ENCODE assay signal across 1 cellular context in the genomic region with DNA sequence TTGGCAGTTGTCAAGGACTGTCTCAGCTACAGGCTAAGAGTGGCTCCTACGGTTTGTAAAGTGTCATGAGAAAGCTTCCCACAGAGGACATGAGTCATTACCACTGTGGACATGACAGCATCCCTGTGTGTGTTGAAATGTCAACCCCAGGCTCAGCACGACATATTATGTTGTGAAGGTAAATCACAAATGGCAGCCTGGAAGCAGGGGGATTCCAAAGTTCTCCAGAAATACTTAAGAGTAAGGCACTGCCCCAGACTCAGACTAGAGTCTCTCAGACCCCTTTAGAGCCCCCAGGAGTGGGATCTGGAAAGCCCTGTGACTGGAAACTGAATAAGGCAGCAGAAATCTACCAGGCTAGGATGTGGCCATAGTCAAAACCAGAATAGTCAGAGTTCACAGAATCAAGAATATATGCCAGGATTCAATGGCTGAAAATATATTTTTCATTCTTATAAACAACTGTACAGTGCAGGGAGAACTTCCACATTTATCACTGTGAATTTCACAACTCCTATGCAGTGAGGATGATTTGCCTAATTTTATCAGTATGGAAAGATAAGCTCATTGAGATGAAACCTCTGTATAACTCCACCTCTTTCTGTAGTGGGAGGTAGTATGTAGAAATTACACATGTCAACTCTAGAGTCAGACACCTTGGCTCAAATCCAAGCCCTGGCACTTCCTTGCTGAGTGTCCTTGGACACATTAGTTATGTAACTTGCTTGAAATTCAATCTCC.
TF ChIP-seq lines count a peak whose summit lies in the region.

No MANE protein-coding gene starts in this region.

TF ChIP-seq in HepG2, 621 proteins besides CTCF, POLR2A, EP300 and RAD21 (continued from another document):
- TF ChIP-seq BRF2 (CRISPR knock-in tag; IDR thresholded peaks at IDR 0.05), result no peak
- TF ChIP-seq, protein P1, sequence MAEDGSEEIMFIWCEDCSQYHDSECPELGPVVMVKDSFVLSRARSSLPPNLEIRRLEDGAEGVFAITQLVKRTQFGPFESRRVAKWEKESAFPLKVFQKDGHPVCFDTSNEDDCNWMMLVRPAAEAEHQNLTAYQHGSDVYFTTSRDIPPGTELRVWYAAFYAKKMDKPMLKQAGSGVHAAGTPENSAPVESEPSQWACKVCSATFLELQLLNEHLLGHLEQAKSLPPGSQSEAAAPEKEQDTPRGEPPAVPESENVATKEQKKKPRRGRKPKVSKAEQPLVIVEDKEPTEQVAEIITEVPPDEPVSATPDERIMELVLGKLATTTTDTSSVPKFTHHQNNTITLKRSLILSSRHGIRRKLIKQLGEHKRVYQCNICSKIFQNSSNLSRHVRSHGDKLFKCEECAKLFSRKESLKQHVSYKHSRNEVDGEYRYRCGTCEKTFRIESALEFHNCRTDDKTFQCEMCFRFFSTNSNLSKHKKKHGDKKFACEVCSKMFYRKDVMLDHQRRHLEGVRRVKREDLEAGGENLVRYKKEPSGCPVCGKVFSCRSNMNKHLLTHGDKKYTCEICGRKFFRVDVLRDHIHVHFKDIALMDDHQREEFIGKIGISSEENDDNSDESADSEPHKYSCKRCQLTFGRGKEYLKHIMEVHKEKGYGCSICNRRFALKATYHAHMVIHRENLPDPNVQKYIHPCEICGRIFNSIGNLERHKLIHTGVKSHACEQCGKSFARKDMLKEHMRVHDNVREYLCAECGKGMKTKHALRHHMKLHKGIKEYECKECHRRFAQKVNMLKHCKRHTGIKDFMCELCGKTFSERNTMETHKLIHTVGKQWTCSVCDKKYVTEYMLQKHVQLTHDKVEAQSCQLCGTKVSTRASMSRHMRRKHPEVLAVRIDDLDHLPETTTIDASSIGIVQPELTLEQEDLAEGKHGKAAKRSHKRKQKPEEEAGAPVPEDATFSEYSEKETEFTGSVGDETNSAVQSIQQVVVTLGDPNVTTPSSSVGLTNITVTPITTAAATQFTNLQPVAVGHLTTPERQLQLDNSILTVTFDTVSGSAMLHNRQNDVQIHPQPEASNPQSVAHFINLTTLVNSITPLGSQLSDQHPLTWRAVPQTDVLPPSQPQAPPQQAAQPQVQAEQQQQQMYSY (CRISPR knock-in tag; IDR thresholded peaks at IDR 0.05), result no peak
- no peak for TF ChIP-seq ZUFSP (CRISPR knock-in tag; IDR thresholded peaks at IDR 0.05; ENCODE audit: borderline replicate concordance)
- no peak for TF ChIP-seq SP4 (CRISPR knock-in tag; IDR thresholded peaks at IDR 0.05)
- TF ChIP-seq BRD4 (CRISPR knock-in tag; IDR thresholded peaks at IDR 0.05), result no peak
- no peak for TF ChIP-seq ZNF326 (CRISPR knock-in tag; IDR thresholded peaks at IDR 0.05; ENCODE audit: borderline replicate concordance)
- no peak for TF ChIP-seq ZNF841 (CRISPR knock-in tag; IDR thresholded peaks at IDR 0.05; ENCODE audit: borderline replicate concordance)
- no peak for TF ChIP-seq CENPT (CRISPR knock-in tag; IDR thresholded peaks at IDR 0.05; ENCODE audit: low read depth)
- TF ChIP-seq, protein P2, sequence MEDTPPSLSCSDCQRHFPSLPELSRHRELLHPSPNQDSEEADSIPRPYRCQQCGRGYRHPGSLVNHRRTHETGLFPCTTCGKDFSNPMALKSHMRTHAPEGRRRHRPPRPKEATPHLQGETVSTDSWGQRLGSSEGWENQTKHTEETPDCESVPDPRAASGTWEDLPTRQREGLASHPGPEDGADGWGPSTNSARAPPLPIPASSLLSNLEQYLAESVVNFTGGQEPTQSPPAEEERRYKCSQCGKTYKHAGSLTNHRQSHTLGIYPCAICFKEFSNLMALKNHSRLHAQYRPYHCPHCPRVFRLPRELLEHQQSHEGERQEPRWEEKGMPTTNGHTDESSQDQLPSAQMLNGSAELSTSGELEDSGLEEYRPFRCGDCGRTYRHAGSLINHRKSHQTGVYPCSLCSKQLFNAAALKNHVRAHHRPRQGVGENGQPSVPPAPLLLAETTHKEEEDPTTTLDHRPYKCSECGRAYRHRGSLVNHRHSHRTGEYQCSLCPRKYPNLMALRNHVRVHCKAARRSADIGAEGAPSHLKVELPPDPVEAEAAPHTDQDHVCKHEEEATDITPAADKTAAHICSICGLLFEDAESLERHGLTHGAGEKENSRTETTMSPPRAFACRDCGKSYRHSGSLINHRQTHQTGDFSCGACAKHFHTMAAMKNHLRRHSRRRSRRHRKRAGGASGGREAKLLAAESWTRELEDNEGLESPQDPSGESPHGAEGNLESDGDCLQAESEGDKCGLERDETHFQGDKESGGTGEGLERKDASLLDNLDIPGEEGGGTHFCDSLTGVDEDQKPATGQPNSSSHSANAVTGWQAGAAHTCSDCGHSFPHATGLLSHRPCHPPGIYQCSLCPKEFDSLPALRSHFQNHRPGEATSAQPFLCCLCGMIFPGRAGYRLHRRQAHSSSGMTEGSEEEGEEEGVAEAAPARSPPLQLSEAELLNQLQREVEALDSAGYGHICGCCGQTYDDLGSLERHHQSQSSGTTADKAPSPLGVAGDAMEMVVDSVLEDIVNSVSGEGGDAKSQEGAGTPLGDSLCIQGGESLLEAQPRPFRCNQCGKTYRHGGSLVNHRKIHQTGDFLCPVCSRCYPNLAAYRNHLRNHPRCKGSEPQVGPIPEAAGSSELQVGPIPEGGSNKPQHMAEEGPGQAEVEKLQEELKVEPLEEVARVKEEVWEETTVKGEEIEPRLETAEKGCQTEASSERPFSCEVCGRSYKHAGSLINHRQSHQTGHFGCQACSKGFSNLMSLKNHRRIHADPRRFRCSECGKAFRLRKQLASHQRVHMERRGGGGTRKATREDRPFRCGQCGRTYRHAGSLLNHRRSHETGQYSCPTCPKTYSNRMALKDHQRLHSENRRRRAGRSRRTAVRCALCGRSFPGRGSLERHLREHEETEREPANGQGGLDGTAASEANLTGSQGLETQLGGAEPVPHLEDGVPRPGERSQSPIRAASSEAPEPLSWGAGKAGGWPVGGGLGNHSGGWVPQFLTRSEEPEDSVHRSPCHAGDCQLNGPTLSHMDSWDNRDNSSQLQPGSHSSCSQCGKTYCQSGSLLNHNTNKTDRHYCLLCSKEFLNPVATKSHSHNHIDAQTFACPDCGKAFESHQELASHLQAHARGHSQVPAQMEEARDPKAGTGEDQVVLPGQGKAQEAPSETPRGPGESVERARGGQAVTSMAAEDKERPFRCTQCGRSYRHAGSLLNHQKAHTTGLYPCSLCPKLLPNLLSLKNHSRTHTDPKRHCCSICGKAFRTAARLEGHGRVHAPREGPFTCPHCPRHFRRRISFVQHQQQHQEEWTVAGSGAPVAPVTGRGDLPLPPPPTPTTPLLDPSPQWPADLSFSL (CRISPR knock-in tag; IDR thresholded peaks at IDR 0.05), result no peak
- TF ChIP-seq THAP11 (CRISPR knock-in tag; IDR thresholded peaks at IDR 0.05), result no peak
- TF ChIP-seq HNF4G (IDR thresholded peaks at IDR 0.05; ENCODE audit: borderline replicate concordance, low read depth, low read length), result no peak
- TF ChIP-seq HNF4G (CRISPR knock-in tag; IDR thresholded peaks at IDR 0.05; ENCODE audit: borderline replicate concordance, low read depth), result no peak
- no peak for TF ChIP-seq TEAD2 (CRISPR knock-in tag; IDR thresholded peaks at IDR 0.05)
- no peak for TF ChIP-seq SAFB2 (CRISPR knock-in tag; IDR thresholded peaks at IDR 0.05; ENCODE audit: borderline replicate concordance, low read depth)
- TF ChIP-seq EEA1 (CRISPR knock-in tag; IDR thresholded peaks at IDR 0.05; ENCODE audit: borderline replicate concordance), result no peak
TF ChIP-seq in HepG2: peak in this region for 0.
